Comparison of ENCODE assay signal across 1 cellular context in the genomic region with DNA sequence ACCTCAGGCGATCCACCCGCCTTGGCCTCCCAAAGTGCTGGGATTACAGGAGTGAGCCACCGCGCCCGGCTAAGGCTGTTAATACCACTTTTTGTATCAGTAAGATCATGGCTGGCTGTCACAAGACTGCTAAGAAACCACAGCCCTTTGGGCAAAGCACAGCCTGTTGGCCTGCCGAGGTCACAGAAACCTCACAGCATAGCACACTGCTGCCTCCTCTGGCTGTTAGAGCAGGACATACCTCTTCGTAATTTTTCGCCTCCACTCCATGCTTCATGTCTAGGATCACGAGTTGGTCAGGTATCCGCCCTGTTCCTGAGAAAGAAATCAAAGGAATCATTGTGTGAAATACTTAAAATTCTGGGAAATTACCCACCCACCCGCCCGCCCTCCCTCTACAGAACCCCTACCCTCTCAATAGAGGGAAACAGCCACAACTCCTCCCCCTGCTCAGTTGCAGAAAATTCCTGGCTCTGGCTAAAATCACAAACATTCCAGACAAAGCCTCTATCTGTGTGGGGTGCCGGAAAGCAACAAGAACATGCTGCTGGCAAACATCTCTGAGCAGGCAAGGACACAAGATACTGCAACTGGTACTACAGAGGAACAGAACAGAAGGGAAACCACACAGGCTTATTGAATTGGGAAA.
TF ChIP-seq lines count a peak whose summit lies in the region.

No MANE protein-coding gene starts in this region.

TF ChIP-seq in HepG2, 621 proteins besides CTCF, POLR2A, EP300 and RAD21 (continued from another document and continues in another):
- TF ChIP-seq, protein P1, sequence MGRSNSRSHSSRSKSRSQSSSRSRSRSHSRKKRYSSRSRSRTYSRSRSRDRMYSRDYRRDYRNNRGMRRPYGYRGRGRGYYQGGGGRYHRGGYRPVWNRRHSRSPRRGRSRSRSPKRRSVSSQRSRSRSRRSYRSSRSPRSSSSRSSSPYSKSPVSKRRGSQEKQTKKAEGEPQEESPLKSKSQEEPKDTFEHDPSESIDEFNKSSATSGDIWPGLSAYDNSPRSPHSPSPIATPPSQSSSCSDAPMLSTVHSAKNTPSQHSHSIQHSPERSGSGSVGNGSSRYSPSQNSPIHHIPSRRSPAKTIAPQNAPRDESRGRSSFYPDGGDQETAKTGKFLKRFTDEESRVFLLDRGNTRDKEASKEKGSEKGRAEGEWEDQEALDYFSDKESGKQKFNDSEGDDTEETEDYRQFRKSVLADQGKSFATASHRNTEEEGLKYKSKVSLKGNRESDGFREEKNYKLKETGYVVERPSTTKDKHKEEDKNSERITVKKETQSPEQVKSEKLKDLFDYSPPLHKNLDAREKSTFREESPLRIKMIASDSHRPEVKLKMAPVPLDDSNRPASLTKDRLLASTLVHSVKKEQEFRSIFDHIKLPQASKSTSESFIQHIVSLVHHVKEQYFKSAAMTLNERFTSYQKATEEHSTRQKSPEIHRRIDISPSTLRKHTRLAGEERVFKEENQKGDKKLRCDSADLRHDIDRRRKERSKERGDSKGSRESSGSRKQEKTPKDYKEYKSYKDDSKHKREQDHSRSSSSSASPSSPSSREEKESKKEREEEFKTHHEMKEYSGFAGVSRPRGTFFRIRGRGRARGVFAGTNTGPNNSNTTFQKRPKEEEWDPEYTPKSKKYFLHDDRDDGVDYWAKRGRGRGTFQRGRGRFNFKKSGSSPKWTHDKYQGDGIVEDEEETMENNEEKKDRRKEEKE (IDR thresholded peaks at IDR 0.05), result no peak
- TF ChIP-seq ELF3 (CRISPR knock-in tag; IDR thresholded peaks at IDR 0.05) (peak; percentile 56; the same call in 1 of the 2 replicates), NBN (conservative IDR thresholded peaks at IDR 0.05) (no peak), RBM22 (optimal IDR thresholded peaks at IDR 0.05; ENCODE audit: low read length) (peak; percentile 19), ZNF614 (CRISPR knock-in tag; IDR thresholded peaks at IDR 0.05; ENCODE audit: borderline replicate concordance) (0 out of 2 replicates have a peak, but pooled peaks have one; percentile 37), SMARCC2 (IDR thresholded peaks at IDR 0.05) (no peak), ZNF569 (CRISPR knock-in tag; IDR thresholded peaks at IDR 0.05; ENCODE audit: borderline replicate concordance) (no peak), JDP2 (CRISPR knock-in tag; IDR thresholded peaks at IDR 0.05; ENCODE audit: borderline replicate concordance) (no peak), ZNF720 (CRISPR knock-in tag; IDR thresholded peaks at IDR 0.05) (no peak), ZNF644 (CRISPR knock-in tag; IDR thresholded peaks at IDR 0.05; ENCODE audit: low read depth) (peak; percentile 41; the same call in 1 of the 2 replicates), CBX2 (IDR thresholded peaks at IDR 0.05; ENCODE audit: low read depth, low read length) (no peak), CBX2 (CRISPR knock-in tag; IDR thresholded peaks at IDR 0.05; ENCODE audit: low read depth) (no peak), SPEN (CRISPR knock-in tag; IDR thresholded peaks at IDR 0.05; ENCODE audit: low read depth) (no peak), HOXA3 (CRISPR knock-in tag; IDR thresholded peaks at IDR 0.05) (no peak), SOX6 (IDR thresholded peaks at IDR 0.05) (no peak), SOX6 (CRISPR knock-in tag; IDR thresholded peaks at IDR 0.05) (peak; percentile 38), SAP130 (CRISPR knock-in tag; IDR thresholded peaks at IDR 0.05; ENCODE audit: low read depth) (peak; percentile 70), ZNF225 (CRISPR knock-in tag; IDR thresholded peaks at IDR 0.05) (no peak), KDM2A (CRISPR knock-in tag; IDR thresholded peaks at IDR 0.05; ENCODE audit: borderline replicate concordance, low read depth) (0 out of 2 replicates have a peak, but pooled peaks have one; percentile 33), ZFP36L2 (CRISPR knock-in tag; IDR thresholded peaks at IDR 0.05) (no peak), RCOR2 (CRISPR knock-in tag; IDR thresholded peaks at IDR 0.05) (peak; percentile 20; the same call in 1 of the 2 replicates), ZNF274 (CRISPR knock-in tag; IDR thresholded peaks at IDR 0.05) (no peak), PCBP1 (IDR thresholded peaks at IDR 0.05; ENCODE audit: borderline replicate concordance, low read depth, low read length) (no peak), HHEX (CRISPR knock-in tag; IDR thresholded peaks at IDR 0.05) (no peak), GTF2F1 (IDR thresholded peaks at IDR 0.05; ENCODE audit: low read length) (no peak), MED1 (CRISPR knock-in tag; IDR thresholded peaks at IDR 0.05) (no peak; the same call in 1 of the 2 replicates), ZC3H4 (CRISPR knock-in tag; IDR thresholded peaks at IDR 0.05; ENCODE audit: borderline replicate concordance) (no peak), MXD4 (CRISPR knock-in tag; IDR thresholded peaks at IDR 0.05) (no peak), ARNT (IDR thresholded peaks at IDR 0.05) (no peak), HOXA5 (CRISPR knock-in tag; IDR thresholded peaks at IDR 0.05) (no peak), GATAD1 (CRISPR knock-in tag; IDR thresholded peaks at IDR 0.05) (peak; percentile 18; the same call in 1 of the 2 replicates), ZNF709 (CRISPR knock-in tag; IDR thresholded peaks at IDR 0.05) (peak; percentile 62; the same call in 1 of the 2 replicates), HDAC2 (CRISPR knock-in tag; IDR thresholded peaks at IDR 0.05) (peak; percentile 18; the same call in 1 of the 2 replicates)
- TF ChIP-seq, protein P2, sequence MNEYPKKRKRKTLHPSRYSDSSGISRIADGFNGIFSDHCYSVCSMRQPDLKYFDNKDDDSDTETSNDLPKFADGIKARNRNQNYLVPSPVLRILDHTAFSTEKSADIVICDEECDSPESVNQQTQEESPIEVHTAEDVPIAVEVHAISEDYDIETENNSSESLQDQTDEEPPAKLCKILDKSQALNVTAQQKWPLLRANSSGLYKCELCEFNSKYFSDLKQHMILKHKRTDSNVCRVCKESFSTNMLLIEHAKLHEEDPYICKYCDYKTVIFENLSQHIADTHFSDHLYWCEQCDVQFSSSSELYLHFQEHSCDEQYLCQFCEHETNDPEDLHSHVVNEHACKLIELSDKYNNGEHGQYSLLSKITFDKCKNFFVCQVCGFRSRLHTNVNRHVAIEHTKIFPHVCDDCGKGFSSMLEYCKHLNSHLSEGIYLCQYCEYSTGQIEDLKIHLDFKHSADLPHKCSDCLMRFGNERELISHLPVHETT (CRISPR knock-in tag; conservative IDR thresholded peaks at IDR 0.05), result no peak
- TF ChIP-seq, protein P3, sequence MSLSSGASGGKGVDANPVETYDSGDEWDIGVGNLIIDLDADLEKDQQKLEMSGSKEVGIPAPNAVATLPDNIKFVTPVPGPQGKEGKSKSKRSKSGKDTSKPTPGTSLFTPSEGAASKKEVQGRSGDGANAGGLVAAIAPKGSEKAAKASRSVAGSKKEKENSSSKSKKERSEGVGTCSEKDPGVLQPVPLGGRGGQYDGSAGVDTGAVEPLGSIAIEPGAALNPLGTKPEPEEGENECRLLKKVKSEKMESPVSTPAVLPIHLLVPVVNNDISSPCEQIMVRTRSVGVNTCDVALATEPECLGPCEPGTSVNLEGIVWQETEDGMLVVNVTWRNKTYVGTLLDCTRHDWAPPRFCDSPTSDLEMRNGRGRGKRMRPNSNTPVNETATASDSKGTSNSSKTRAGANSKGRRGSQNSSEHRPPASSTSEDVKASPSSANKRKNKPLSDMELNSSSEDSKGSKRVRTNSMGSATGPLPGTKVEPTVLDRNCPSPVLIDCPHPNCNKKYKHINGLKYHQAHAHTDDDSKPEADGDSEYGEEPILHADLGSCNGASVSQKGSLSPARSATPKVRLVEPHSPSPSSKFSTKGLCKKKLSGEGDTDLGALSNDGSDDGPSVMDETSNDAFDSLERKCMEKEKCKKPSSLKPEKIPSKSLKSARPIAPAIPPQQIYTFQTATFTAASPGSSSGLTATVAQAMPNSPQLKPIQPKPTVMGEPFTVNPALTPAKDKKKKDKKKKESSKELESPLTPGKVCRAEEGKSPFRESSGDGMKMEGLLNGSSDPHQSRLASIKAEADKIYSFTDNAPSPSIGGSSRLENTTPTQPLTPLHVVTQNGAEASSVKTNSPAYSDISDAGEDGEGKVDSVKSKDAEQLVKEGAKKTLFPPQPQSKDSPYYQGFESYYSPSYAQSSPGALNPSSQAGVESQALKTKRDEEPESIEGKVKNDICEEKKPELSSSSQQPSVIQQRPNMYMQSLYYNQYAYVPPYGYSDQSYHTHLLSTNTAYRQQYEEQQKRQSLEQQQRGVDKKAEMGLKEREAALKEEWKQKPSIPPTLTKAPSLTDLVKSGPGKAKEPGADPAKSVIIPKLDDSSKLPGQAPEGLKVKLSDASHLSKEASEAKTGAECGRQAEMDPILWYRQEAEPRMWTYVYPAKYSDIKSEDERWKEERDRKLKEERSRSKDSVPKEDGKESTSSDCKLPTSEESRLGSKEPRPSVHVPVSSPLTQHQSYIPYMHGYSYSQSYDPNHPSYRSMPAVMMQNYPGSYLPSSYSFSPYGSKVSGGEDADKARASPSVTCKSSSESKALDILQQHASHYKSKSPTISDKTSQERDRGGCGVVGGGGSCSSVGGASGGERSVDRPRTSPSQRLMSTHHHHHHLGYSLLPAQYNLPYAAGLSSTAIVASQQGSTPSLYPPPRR (CRISPR knock-in tag; IDR thresholded peaks at IDR 0.05; ENCODE audit: borderline replicate concordance), result no peak
- TF ChIP-seq, protein P4, sequence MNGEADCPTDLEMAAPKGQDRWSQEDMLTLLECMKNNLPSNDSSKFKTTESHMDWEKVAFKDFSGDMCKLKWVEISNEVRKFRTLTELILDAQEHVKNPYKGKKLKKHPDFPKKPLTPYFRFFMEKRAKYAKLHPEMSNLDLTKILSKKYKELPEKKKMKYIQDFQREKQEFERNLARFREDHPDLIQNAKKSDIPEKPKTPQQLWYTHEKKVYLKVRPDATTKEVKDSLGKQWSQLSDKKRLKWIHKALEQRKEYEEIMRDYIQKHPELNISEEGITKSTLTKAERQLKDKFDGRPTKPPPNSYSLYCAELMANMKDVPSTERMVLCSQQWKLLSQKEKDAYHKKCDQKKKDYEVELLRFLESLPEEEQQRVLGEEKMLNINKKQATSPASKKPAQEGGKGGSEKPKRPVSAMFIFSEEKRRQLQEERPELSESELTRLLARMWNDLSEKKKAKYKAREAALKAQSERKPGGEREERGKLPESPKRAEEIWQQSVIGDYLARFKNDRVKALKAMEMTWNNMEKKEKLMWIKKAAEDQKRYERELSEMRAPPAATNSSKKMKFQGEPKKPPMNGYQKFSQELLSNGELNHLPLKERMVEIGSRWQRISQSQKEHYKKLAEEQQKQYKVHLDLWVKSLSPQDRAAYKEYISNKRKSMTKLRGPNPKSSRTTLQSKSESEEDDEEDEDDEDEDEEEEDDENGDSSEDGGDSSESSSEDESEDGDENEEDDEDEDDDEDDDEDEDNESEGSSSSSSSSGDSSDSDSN (CRISPR knock-in tag; IDR thresholded peaks at IDR 0.05), result peak; percentile 30; the same call in 1 of the 2 replicates
- TF ChIP-seq, protein P5, sequence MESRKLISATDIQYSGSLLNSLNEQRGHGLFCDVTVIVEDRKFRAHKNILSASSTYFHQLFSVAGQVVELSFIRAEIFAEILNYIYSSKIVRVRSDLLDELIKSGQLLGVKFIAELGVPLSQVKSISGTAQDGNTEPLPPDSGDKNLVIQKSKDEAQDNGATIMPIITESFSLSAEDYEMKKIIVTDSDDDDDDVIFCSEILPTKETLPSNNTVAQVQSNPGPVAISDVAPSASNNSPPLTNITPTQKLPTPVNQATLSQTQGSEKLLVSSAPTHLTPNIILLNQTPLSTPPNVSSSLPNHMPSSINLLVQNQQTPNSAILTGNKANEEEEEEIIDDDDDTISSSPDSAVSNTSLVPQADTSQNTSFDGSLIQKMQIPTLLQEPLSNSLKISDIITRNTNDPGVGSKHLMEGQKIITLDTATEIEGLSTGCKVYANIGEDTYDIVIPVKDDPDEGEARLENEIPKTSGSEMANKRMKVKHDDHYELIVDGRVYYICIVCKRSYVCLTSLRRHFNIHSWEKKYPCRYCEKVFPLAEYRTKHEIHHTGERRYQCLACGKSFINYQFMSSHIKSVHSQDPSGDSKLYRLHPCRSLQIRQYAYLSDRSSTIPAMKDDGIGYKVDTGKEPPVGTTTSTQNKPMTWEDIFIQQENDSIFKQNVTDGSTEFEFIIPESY (CRISPR knock-in tag; IDR thresholded peaks at IDR 0.05), result no peak
- TF ChIP-seq, protein P6, sequence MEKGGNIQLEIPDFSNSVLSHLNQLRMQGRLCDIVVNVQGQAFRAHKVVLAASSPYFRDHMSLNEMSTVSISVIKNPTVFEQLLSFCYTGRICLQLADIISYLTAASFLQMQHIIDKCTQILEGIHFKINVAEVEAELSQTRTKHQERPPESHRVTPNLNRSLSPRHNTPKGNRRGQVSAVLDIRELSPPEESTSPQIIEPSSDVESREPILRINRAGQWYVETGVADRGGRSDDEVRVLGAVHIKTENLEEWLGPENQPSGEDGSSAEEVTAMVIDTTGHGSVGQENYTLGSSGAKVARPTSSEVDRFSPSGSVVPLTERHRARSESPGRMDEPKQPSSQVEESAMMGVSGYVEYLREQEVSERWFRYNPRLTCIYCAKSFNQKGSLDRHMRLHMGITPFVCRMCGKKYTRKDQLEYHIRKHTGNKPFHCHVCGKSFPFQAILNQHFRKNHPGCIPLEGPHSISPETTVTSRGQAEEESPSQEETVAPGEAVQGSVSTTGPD (CRISPR knock-in tag; IDR thresholded peaks at IDR 0.05), result 0 out of 2 replicates have a peak, but pooled peaks have one; percentile 41
- TF ChIP-seq, protein P7, sequence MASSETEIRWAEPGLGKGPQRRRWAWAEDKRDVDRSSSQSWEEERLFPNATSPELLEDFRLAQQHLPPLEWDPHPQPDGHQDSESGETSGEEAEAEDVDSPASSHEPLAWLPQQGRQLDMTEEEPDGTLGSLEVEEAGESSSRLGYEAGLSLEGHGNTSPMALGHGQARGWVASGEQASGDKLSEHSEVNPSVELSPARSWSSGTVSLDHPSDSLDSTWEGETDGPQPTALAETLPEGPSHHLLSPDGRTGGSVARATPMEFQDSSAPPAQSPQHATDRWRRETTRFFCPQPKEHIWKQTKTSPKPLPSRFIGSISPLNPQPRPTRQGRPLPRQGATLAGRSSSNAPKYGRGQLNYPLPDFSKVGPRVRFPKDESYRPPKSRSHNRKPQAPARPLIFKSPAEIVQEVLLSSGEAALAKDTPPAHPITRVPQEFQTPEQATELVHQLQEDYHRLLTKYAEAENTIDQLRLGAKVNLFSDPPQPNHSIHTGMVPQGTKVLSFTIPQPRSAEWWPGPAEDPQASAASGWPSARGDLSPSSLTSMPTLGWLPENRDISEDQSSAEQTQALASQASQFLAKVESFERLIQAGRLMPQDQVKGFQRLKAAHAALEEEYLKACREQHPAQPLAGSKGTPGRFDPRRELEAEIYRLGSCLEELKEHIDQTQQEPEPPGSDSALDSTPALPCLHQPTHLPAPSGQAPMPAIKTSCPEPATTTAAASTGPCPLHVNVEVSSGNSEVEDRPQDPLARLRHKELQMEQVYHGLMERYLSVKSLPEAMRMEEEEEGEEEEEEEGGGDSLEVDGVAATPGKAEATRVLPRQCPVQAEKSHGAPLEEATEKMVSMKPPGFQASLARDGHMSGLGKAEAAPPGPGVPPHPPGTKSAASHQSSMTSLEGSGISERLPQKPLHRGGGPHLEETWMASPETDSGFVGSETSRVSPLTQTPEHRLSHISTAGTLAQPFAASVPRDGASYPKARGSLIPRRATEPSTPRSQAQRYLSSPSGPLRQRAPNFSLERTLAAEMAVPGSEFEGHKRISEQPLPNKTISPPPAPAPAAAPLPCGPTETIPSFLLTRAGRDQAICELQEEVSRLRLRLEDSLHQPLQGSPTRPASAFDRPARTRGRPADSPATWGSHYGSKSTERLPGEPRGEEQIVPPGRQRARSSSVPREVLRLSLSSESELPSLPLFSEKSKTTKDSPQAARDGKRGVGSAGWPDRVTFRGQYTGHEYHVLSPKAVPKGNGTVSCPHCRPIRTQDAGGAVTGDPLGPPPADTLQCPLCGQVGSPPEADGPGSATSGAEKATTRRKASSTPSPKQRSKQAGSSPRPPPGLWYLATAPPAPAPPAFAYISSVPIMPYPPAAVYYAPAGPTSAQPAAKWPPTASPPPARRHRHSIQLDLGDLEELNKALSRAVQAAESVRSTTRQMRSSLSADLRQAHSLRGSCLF (CRISPR knock-in tag; IDR thresholded peaks at IDR 0.05; ENCODE audit: borderline replicate concordance), result no peak
